In genomic region chr16:71429581-71429980, GRCh38 we compare ENCODE assay signal across 4 cellular contexts. TPM values are rescaled to one million over a fixed set of nuclear protein-coding genes. Genes with fewer than 3 reads are reported as not detected.
"Had no signal": no experiment of that assay in that cellular context is flagged by ENCODE, and none has a peak within 500 bp of the region (broad histone marks: within the 10 kb centered on the region; RNA-seq: fewer than 3 reads in every experiment).

No MANE protein-coding gene starts in this region.

- H3K4me3 ChIP-seq: GM12878 had no signal

- ATAC-seq: GM12878 had no signal

- DNase-seq: GDM1, GF-D8 had no signal

RNA-seq across cellular contexts. Expression of gene TLE7, which starts 12.3 kb away (rescaled TPM):
- total RNA-seq: G401, GM12878 had no signal
- polyA plus RNA-seq: GM12878 had no signal
